20 cellular contexts compared by ENCODE assay signal in genomic region chr7:95989301-95989700, GRCh38.
DNase-seq lines count a peak whose midpoint lies in the region; ATAC-seq and TF ChIP-seq lines count a peak whose summit lies in the region.
"Had no signal": no experiment of that assay in that cellular context is flagged by ENCODE, and none has a peak within 500 bp of the region (broad histone marks: within the 10 kb centered on the region; RNA-seq: fewer than 3 reads in every experiment).

No MANE protein-coding gene starts in this region.

- H3K27me3 Mint-ChIP-seq in HFFc6 (ENCODE audit: insufficient read depth) = no peaks in the 10 kb centered on the region; the same call in 1 of the 2 replicates

- WGBS in hepatocyte (ENCODE audit: low lambda C conversion rate, missing lambda C conversion rate) = 22% methylated on average over 5 of the region's 5 CpGs
- no CpG with 5 or more reads among the region's 5 CpGs for WGBS in trophoblast cell (ENCODE audit: extremely low coverage, insufficient coverage, insufficient read length)

- no peaks in the 10 kb centered on the region for H3K4me1 Mint-ChIP-seq in HFFc6 (ENCODE audit: low read depth)

- H3K36me3 ChIP-seq in HEK293 (ENCODE audit: control insufficient read depth in 2 of 2, insufficient read depth in 1 of 2, low read length in 2 of 2) (no peaks in the 10 kb centered on the region), hepatocyte (replicated peaks; ENCODE audit: insufficient read depth, low read depth) (no peaks in the 10 kb centered on the region), trophoblast cell (ENCODE audit: control insufficient read depth in 1 of 2, insufficient read depth in 2 of 2, low read length in 2 of 2) (no peaks in the 10 kb centered on the region)
- H3K36me3 ChIP-seq: BLaER1 had no signal

- no peak overlapping the region for H4K91ac ChIP-seq in trophoblast cell (ENCODE audit: low read depth, low read length)

- H3K27me3 ChIP-seq in hepatocyte (no peaks in the 10 kb centered on the region), trophoblast cell (ENCODE audit: insufficient read depth, low read length) (no peaks in the 10 kb centered on the region)
- H3K27me3 ChIP-seq: BLaER1 had no signal

- no peak overlapping the region for H3K14ac ChIP-seq in trophoblast cell (ENCODE audit: low read length)

- H3K4me3 Mint-ChIP-seq in HFFc6 = no peak overlapping the region

- H3K27ac ChIP-seq in HEK293 (ENCODE audit: extremely low read depth, low read depth, low read length) (no peak overlapping the region), hepatocyte (peak overlapping the region; percentile 81), trophoblast cell (ENCODE audit: low read depth, low read length) (no peak overlapping the region)
- H3K27ac ChIP-seq: BLaER1, RWPE1 had no signal

- H3K9me2 ChIP-seq in hepatocyte (replicated peaks; ENCODE audit: insufficient read depth) = no peaks in the 10 kb centered on the region

- no peaks in the 10 kb centered on the region; the same call in 1 of the 2 replicates for H3K4me1 ChIP-seq in HEK293 (ENCODE audit: control insufficient read depth, insufficient read depth, low read length)
- peaks cover 23% of the 10 kb centered on the region for H3K4me1 ChIP-seq in hepatocyte (ENCODE audit: insufficient read depth)
- no peaks in the 10 kb centered on the region for H3K4me1 ChIP-seq in trophoblast cell (ENCODE audit: control insufficient read depth in 1 of 2, insufficient read depth in 2 of 2, low read length in 2 of 2)

- H3K9ac ChIP-seq in trophoblast cell (ENCODE audit: low read length) = no peak overlapping the region
- H3K9ac ChIP-seq: BLaER1 had no signal

- CTCF ChIA-PET in HEK293 (lab: Yijun Ruan, JAX) = interaction anchor here (1.6 kb wide), 1 partner anchor 12 kb away, joined by 4 read pairs; no protein-coding TSS in a partner anchor

- no peak overlapping the region for H4K12ac ChIP-seq in trophoblast cell (ENCODE audit: low read depth, low read length)

- H3K4ac ChIP-seq in trophoblast cell (ENCODE audit: low read depth, low read length) = no peak overlapping the region

- no peaks in the 10 kb centered on the region for H3K79me2 ChIP-seq in hepatocyte
- H3K79me2 ChIP-seq in trophoblast cell (ENCODE audit: control insufficient read depth, insufficient read depth, low read length, poor library complexity) = no peaks in the 10 kb centered on the region

- TF ChIP-seq CTCF in HEK293 (tag by site-specific recombination; IDR thresholded peaks at IDR 0.05) = no peak
- TF ChIP-seq CTCF in hepatocyte (IDR thresholded peaks at IDR 0.05; ENCODE audit: poor library complexity) = no peak
- no peak for TF ChIP-seq CTCF in HFFc6 (IDR thresholded peaks at IDR 0.05)

- no peaks in the 10 kb centered on the region for H3K36me3 Mint-ChIP-seq in HFFc6 (ENCODE audit: low read depth)

- H2BK5ac ChIP-seq in trophoblast cell (ENCODE audit: low read depth, low read length, poor library complexity) = no peak overlapping the region

- POLR2A ChIA-PET in HEK293 (lab: Yijun Ruan, JAX) = no interaction called here

- no peak overlapping the region for H3K4me3 ChIP-seq in HEK293 (ENCODE audit: low read depth, low read length)
- H3K4me3 ChIP-seq in hepatocyte = no peak overlapping the region
- H3K4me3 ChIP-seq in trophoblast cell (ENCODE audit: low read depth, low read length) = no peak overlapping the region
- H3K4me3 ChIP-seq: BLaER1 had no signal

- H2BK12ac ChIP-seq in trophoblast cell (ENCODE audit: low read length) = no peak overlapping the region

- H3K79me1 ChIP-seq in trophoblast cell (ENCODE audit: low read length) = no peaks in the 10 kb centered on the region

- peaks cover 25% of the 10 kb centered on the region for H3K9me3 Mint-ChIP-seq in HFFc6

- no peak overlapping the region for H3K23ac ChIP-seq in trophoblast cell (ENCODE audit: low read length)

- no peak overlapping the region for H3K27ac Mint-ChIP-seq in HFFc6

- H2BK120ac ChIP-seq in trophoblast cell (ENCODE audit: insufficient read depth, low read length, poor library complexity) = no peak overlapping the region

- no peak overlapping the region for H3K18ac ChIP-seq in trophoblast cell (ENCODE audit: low read length)

- DNase-seq in Ammon's horn (ENCODE audit: low spot score) (peak; percentile 26), hepatocyte (ENCODE audit: low spot score) (peak; percentile 68), trophoblast cell (peak; percentile 7 to 29), left lobe of liver (ENCODE audit: low spot score) (no peak), NOMO-1 treated with DMSO at 0.1 percent for 48 hours (lab: John Stamatoyannopoulos, UW; ENCODE audit: unreplicated experiment) (no peak), HFFc6 (no peak)
- DNase-seq: EL, IMR-90, Karpas-422, MM.1S, NCI-H1105, NCI-H1694 treated with DMSO at 0.1 percent for 48 hours, NCI-H2107, NCI-H446, NCI-H69, PC-3 had no signal

- H3K9me3 ChIP-seq in HEK293 (ENCODE audit: control insufficient read depth, insufficient read depth, low read depth, low read length) (no peaks in the 10 kb centered on the region), hepatocyte (ENCODE audit: low read depth) (no peaks in the 10 kb centered on the region), trophoblast cell (ENCODE audit: insufficient read depth, low read depth, low read length) (no peaks in the 10 kb centered on the region)
- H3K9me3 ChIP-seq: BLaER1 had no signal

- no peak for ATAC-seq in HG03139 (IDR thresholded peaks at IDR 0.05; ENCODE audit: unreplicated experiment)
- ATAC-seq in left lobe of liver = no peak
- ATAC-seq: PC-3 had no signal

- no peak overlapping the region for H4K8ac ChIP-seq in trophoblast cell (ENCODE audit: low read depth, low read length)

- H4K20me1 ChIP-seq in hepatocyte (ENCODE audit: insufficient read depth, poor library complexity, severe bottlenecking) = no peaks in the 10 kb centered on the region
- H4K20me1 ChIP-seq: BLaER1 had no signal

- no peak overlapping the region for H2AFZ ChIP-seq in hepatocyte
- H2AFZ ChIP-seq in trophoblast cell (ENCODE audit: insufficient read depth, low read length, poor library complexity) = no peak overlapping the region

- H3K4me2 ChIP-seq in hepatocyte (peak overlapping the region; percentile 48), trophoblast cell (ENCODE audit: low read length) (no peak overlapping the region)
- H3K4me2 ChIP-seq: BLaER1 had no signal

- no peak overlapping the region for H2AK5ac ChIP-seq in trophoblast cell (ENCODE audit: low read length)

TF ChIP-seq in HEK293, 187 proteins besides CTCF, POLR2A, EP300 and RAD21:
- TF ChIP-seq ZFHX2 (tag by site-specific recombination; conservative IDR thresholded peaks at IDR 0.05) = peak; percentile 34; the same call in 1 of the 2 replicates
- TF ChIP-seq ZNF548 (tag by site-specific recombination; IDR thresholded peaks at IDR 0.05) = no peak
- no peak for TF ChIP-seq ZNF596 (tag by site-specific recombination; IDR thresholded peaks at IDR 0.05)
- no peak for TF ChIP-seq ZBTB7A (tag by site-specific recombination; IDR thresholded peaks at IDR 0.05; ENCODE audit: low read depth)
- TF ChIP-seq ZNF449 (tag by site-specific recombination; IDR thresholded peaks at IDR 0.05) = 0 out of 2 replicates have a peak, but pooled peaks have one; percentile 30
TF ChIP-seq in HEK293: peak in this region for 2.

Comparison
In these comparisons a context has a peak if more than half of its experiments do, and no peak if none do; other contexts are left out.
1. DNase-seq: peak in Ammon's horn (single experiment), hepatocyte (single experiment) and trophoblast cell (2 of 2); none in left lobe of liver (single experiment), NOMO-1 treated with DMSO at 0.1 percent for 48 hours (single experiment) and HFFc6 (single experiment).